In genomic region chr2:15043336-15044058, GRCh38 we compare ENCODE assay signal across 21 cellular contexts.
DNase-seq lines count a peak whose midpoint lies in the region; ATAC-seq and TF ChIP-seq lines count a peak whose summit lies in the region.
"Had no signal": no experiment of that assay in that cellular context is flagged by ENCODE, and none has a peak within 500 bp of the region (broad histone marks: within the 10 kb centered on the region; RNA-seq: fewer than 3 reads in every experiment).

No MANE protein-coding gene starts in this region.

- peaks cover 26% of the 10 kb centered on the region for H3K27me3 Mint-ChIP-seq in type B pancreatic cell
- H3K27me3 Mint-ChIP-seq: stimulated activated naive CD8-positive, alpha-beta T cell treated with anti-CD3 and anti-CD28 coated beads, Interleukin-15, Interleukin-2, amounts not matched to agents 100 ng/mL and 50 ng/mL, for 24 hours had no signal

- no peaks in the 10 kb centered on the region for H3K9me3 ChIP-seq in MG63
- no peaks in the 10 kb centered on the region for H3K9me3 ChIP-seq in adipocyte (ENCODE audit: control insufficient read depth, low read length)
- no peaks in the 10 kb centered on the region for H3K9me3 ChIP-seq in mucosa of rectum (ENCODE audit: control insufficient read depth in 2 of 2, low read length in 2 of 2)
- no peaks in the 10 kb centered on the region for H3K9me3 ChIP-seq in stomach smooth muscle (ENCODE audit: control insufficient read depth in 2 of 2, low read length in 2 of 2)
- H3K9me3 ChIP-seq: upper lobe of right lung had no signal

- H3K27ac Mint-ChIP-seq in type B pancreatic cell = no peak overlapping the region
- H3K27ac Mint-ChIP-seq: naive thymus-derived CD4-positive, alpha-beta T cell; stimulated activated naive CD8-positive, alpha-beta T cell treated with anti-CD3 and anti-CD28 coated beads, Interleukin-15, Interleukin-2, amounts not matched to agents 100 ng/mL and 50 ng/mL, for 24 hours had no signal

- no peak for TF ChIP-seq CTCF in type B pancreatic cell (conservative IDR thresholded peaks at IDR 0.05)

- no peak overlapping the region for H3K4me3 Mint-ChIP-seq in type B pancreatic cell
- H3K4me3 Mint-ChIP-seq: naive thymus-derived CD4-positive, alpha-beta T cell; stimulated activated naive CD8-positive, alpha-beta T cell treated with anti-CD3 and anti-CD28 coated beads, Interleukin-15, Interleukin-2, amounts not matched to agents 100 ng/mL and 50 ng/mL, for 24 hours had no signal

- no peaks in the 10 kb centered on the region for H3K36me3 Mint-ChIP-seq in type B pancreatic cell
- H3K36me3 Mint-ChIP-seq: naive thymus-derived CD4-positive, alpha-beta T cell had no signal

- H3K9me3 Mint-ChIP-seq in type B pancreatic cell = no peaks in the 10 kb centered on the region
- H3K9me3 Mint-ChIP-seq: naive thymus-derived CD4-positive, alpha-beta T cell; stimulated activated naive CD8-positive, alpha-beta T cell treated with anti-CD3 and anti-CD28 coated beads, Interleukin-15, Interleukin-2, amounts not matched to agents 100 ng/mL and 50 ng/mL, for 24 hours had no signal

- H3K27me3 ChIP-seq in MG63 = no peaks in the 10 kb centered on the region
- H3K27me3 ChIP-seq in adipocyte (replicated peaks; ENCODE audit: control insufficient read depth, insufficient read depth, low read length) = no peaks in the 10 kb centered on the region
- H3K27me3 ChIP-seq in mucosa of rectum (ENCODE audit: control insufficient read depth in 2 of 2, insufficient read depth in 2 of 2, low read length in 2 of 2) = no peaks in the 10 kb centered on the region
- H3K27me3 ChIP-seq in stomach smooth muscle (ENCODE audit: control insufficient read depth in 1 of 2, insufficient read depth in 2 of 2, low read length in 2 of 2) = no peaks in the 10 kb centered on the region
- H3K27me3 ChIP-seq: upper lobe of right lung had no signal

- H3K4me1 ChIP-seq in adipocyte (ENCODE audit: control insufficient read depth, insufficient read depth, low read length) = peaks cover 30% of the 10 kb centered on the region
- peaks cover 0 to 3% of the 10 kb centered on the region in 2 donors for H3K4me1 ChIP-seq in mucosa of rectum (ENCODE audit: control insufficient read depth in 2 of 2, insufficient read depth in 2 of 2, low read length in 2 of 2)
- peaks cover 13% of the 10 kb centered on the region for H3K4me1 ChIP-seq in stomach smooth muscle (ENCODE audit: control insufficient read depth, insufficient read depth, low read length)
- H3K4me1 ChIP-seq: upper lobe of right lung had no signal

- no peak for ATAC-seq in HG03520 (IDR thresholded peaks at IDR 0.05; ENCODE audit: unreplicated experiment)
- ATAC-seq: HCT116; naive thymus-derived CD4-positive, alpha-beta T cell; upper lobe of right lung had no signal

- H3K4me3 ChIP-seq in MG63 (no peak overlapping the region), adipocyte (ENCODE audit: low read length) (peak overlapping the region; percentile 17), mucosa of rectum (ENCODE audit: low read length in 2 of 2) (no peak overlapping the region), stomach smooth muscle (ENCODE audit: low read length in 2 of 2) (peak overlapping the region in 1 of 2 donors; percentile 52)
- H3K4me3 ChIP-seq: skin epidermis, upper lobe of right lung had no signal

- H3K36me3 ChIP-seq in MG63 (no peaks in the 10 kb centered on the region), adipocyte (ENCODE audit: control insufficient read depth, insufficient read depth, low read length, severe bottlenecking) (no peaks in the 10 kb centered on the region), mucosa of rectum (ENCODE audit: control insufficient read depth in 2 of 2, insufficient read depth in 2 of 2, low read length in 2 of 2) (no peaks in the 10 kb centered on the region), stomach smooth muscle (ENCODE audit: control insufficient read depth in 2 of 2, insufficient read depth in 2 of 2, low read length in 2 of 2) (no peaks in the 10 kb centered on the region)
- H3K36me3 ChIP-seq: upper lobe of right lung had no signal

- H3K27ac ChIP-seq in mucosa of rectum (ENCODE audit: low read depth in 2 of 2, low read length in 2 of 2) = peak overlapping the region; percentile 34 to 58
- peak overlapping the region; percentile 75 for H3K27ac ChIP-seq in stomach smooth muscle (ENCODE audit: low read length)
- H3K27ac ChIP-seq: skin epidermis, upper lobe of right lung, VCaP had no signal

- peak; percentile 81 for DNase-seq in MG63
- DNase-seq in adipocyte (ENCODE audit: low read depth) = no peak
- DNase-seq in type B pancreatic cell (ENCODE audit: extremely low spot score, unreplicated experiment) = no peak
- DNase-seq in EL = no peak
- DNase-seq: activated CD4-positive, alpha-beta T cell treated with anti-CD3 and anti-CD28 coated beads, Interleukin-2, amount 50 U/mL, for 48 hours; activated effector memory CD4-positive, alpha-beta T cell treated with anti-CD3 and anti-CD28 coated beads, Interleukin-2, amount 50 U/mL, for 16 hours; AML-193; naive thymus-derived CD4-positive, alpha-beta T cell; NCI-H1417 treated with DMSO at 0.1 percent for 48 hours; NCI-H748 treated with DMSO at 0.1 percent for 48 hours; posterior cingulate gyrus; stimulated activated CD4-positive, alpha-beta T cell treated with anti-CD3 and anti-CD28 coated beads, Interleukin-2, amount 100 ng/mL, for 48 hours; T-helper 1 cell; upper lobe of right lung had no signal

- H3K9ac ChIP-seq in adipocyte (ENCODE audit: low read length) (peak overlapping the region; percentile 3), mucosa of rectum (ENCODE audit: low read depth in 1 of 2, low read length in 2 of 2) (no peak overlapping the region), stomach smooth muscle (ENCODE audit: low read length in 2 of 2) (peak overlapping the region in 1 of 2 donors; percentile 36)

- peaks cover 26% of the 10 kb centered on the region for H3K4me1 Mint-ChIP-seq in type B pancreatic cell (ENCODE audit: unreplicated experiment)
